In genomic region chr13:100451923-100452322, GRCh38 we compare ENCODE assay signal across 26 cellular contexts.
"Had no signal": no experiment of that assay in that cellular context is flagged by ENCODE, and none has a peak within 500 bp of the region (broad histone marks: within the 10 kb centered on the region; RNA-seq: fewer than 3 reads in every experiment).

No MANE protein-coding gene starts in this region.

- H3K27ac Mint-ChIP-seq: activated CD4-positive, alpha-beta T cell treated with anti-CD3 and anti-CD28 coated beads for 36 hours; activated naive CD8-positive, alpha-beta T cell treated with anti-CD3 and anti-CD28 coated beads for 36 hours had no signal

- H3K27me3 Mint-ChIP-seq: activated naive CD8-positive, alpha-beta T cell treated with anti-CD3 and anti-CD28 coated beads for 36 hours had no signal

- H3K4me3 Mint-ChIP-seq: activated CD4-positive, alpha-beta T cell treated with anti-CD3 and anti-CD28 coated beads for 36 hours; activated naive CD8-positive, alpha-beta T cell treated with anti-CD3 and anti-CD28 coated beads for 36 hours; neural crest cell; stimulated activated naive B cell treated with anti-CD40 and anti-IgM and Interleukin-4, amounts not matched to agents 10 μg/mL and 1 μg/mL and 100 μg/mL, for 72 hours had no signal

- DNase-seq: activated CD4-positive, alpha-beta T cell treated with anti-CD3 and anti-CD28 coated beads for 36 hours; activated CD4-positive, alpha-beta T cell treated with anti-CD3 and anti-CD28 coated beads, Interleukin-2, amount 50 U/mL, for 4 hours; activated CD4-positive, CD25-positive, alpha-beta regulatory T cell; activated CD8-positive, alpha-beta memory T cell treated with anti-CD3 and anti-CD28 coated beads, Interleukin-2, amount 50 U/mL, for 4 hours; activated naive CD4-positive, alpha-beta T cell; activated naive CD8-positive, alpha-beta T cell treated with anti-CD3 and anti-CD28 coated beads for 36 hours; activated T-cell treated with anti-CD3 and anti-CD28 coated beads, Interleukin-2, amount 50 U/mL, for 1 hour; amniotic stem cell; dermis blood vessel endothelial cell; effector CD4-positive, alpha-beta T cell; kidney glomerular epithelial cell; left lung; lower lobe of right lung; mesendoderm; occipital lobe; stimulated activated CD4-positive, alpha-beta T cell treated with anti-CD3 and anti-CD28 coated beads, Interleukin-1b, Interleukin-23, amount 100 ng/mL, for 48 hours; stimulated activated CD4-positive, alpha-beta T cell treated with anti-CD3 and anti-CD28 coated beads, Interleukin-4, amount 100 ng/mL, for 4 hours; stimulated activated CD8-positive, alpha-beta memory T cell treated with anti-CD3 and anti-CD28 coated beads, Interleukin-4, amount 100 ng/mL, for 48 hours; stimulated activated naive B cell treated with anti-CD40 and anti-IgM and Interleukin-4, amounts not matched to agents 10 μg/mL and 1 μg/mL and 100 μg/mL, for 72 hours; testis; transverse colon had no signal

- H3K9me3 Mint-ChIP-seq: activated naive CD8-positive, alpha-beta T cell treated with anti-CD3 and anti-CD28 coated beads for 36 hours; neural crest cell had no signal

- H3K4me3 ChIP-seq: breast epithelium, left lung, lower lobe of right lung, right atrium auricular region, smooth muscle cell, testis, transverse colon had no signal

- H3K4me1 Mint-ChIP-seq: stimulated activated naive B cell treated with anti-CD40 and anti-IgM and Interleukin-4, amounts not matched to agents 10 μg/mL and 1 μg/mL and 100 μg/mL, for 72 hours had no signal

- H3K27me3 ChIP-seq: breast epithelium, left lung, right atrium auricular region, testis, transverse colon had no signal

- H3K27ac ChIP-seq: breast epithelium, left lung, lower lobe of right lung, parathyroid adenoma, right atrium auricular region, testis, transverse colon had no signal

- H3K36me3 ChIP-seq: breast epithelium, left lung, right atrium auricular region, transverse colon had no signal

- ATAC-seq: activated CD4-positive, alpha-beta T cell treated with anti-CD3 and anti-CD28 coated beads for 36 hours; left lung; lower lobe of right lung; stimulated activated naive B cell treated with anti-CD40 and anti-IgM and Interleukin-4, amounts not matched to agents 10 μg/mL and 1 μg/mL and 100 μg/mL, for 72 hours had no signal
